In genomic region chr1:211531194-211532085, GRCh38 we compare ENCODE assay signal across 22 cellular contexts. TPM values are rescaled to one million over a fixed set of nuclear protein-coding genes. Genes with fewer than 3 reads are reported as not detected.
"Had no signal": no experiment of that assay in that cellular context is flagged by ENCODE, and none has a peak within 500 bp of the region (broad histone marks: within the 10 kb centered on the region; RNA-seq: fewer than 3 reads in every experiment).

No MANE protein-coding gene starts in this region.

- H3K27me3 ChIP-seq: ascending aorta, colonic mucosa, esophagus muscularis mucosa, left lung, right atrium auricular region, suprapubic skin had no signal

- FAIRE-seq: keratinocyte, small intestine had no signal

- H3K9me3 ChIP-seq: ascending aorta, colonic mucosa, esophagus muscularis mucosa, left lung, mucosa of descending colon, right atrium auricular region, suprapubic skin had no signal

- H3K4me1 ChIP-seq: colonic mucosa, left lung had no signal

- DNase-seq: activated CD4-positive, alpha-beta T cell treated with anti-CD3 and anti-CD28 coated beads for 1 hour; activated CD4-positive, alpha-beta T cell treated with anti-CD3 and anti-CD28 coated beads, Interleukin-2, amount 50 U/mL, for 4 hours; activated naive CD4-positive, alpha-beta T cell treated with anti-CD3 and anti-CD28 coated beads for 36 hours; colonic mucosa; effector CD4-positive, alpha-beta T cell; left lung; mucosa of descending colon; small intestine; stimulated activated CD4-positive, alpha-beta T cell treated with anti-CD3 and anti-CD28 coated beads, Interleukin-4, amount 100 ng/mL, for 4 hours; stimulated activated CD8-positive, alpha-beta memory T cell treated with anti-CD3 and anti-CD28 coated beads, Interleukin-4, amount 100 ng/mL, for 48 hours; stimulated activated naive CD4-positive, alpha-beta T cell treated with Interleukin-2 at 50 U/mL for 16 hours; T-helper 9 cell; trophoblast cell had no signal

- H3K4me3 ChIP-seq: ascending aorta, colonic mucosa, esophagus muscularis mucosa, left lung, mucosa of descending colon, right atrium auricular region, suprapubic skin had no signal

- H3K36me3 ChIP-seq: ascending aorta, colonic mucosa, esophagus muscularis mucosa, left lung, right atrium auricular region, suprapubic skin had no signal

- H3K27ac ChIP-seq: ascending aorta, colonic mucosa, esophagus muscularis mucosa, left lung, suprapubic skin, VCaP had no signal

- ATAC-seq: activated T-helper 17 cell treated with anti-CD3 and anti-CD28 coated beads, Interleukin-2, amount 50 U/mL, for 72 hours; left lung; mucosa of descending colon; natural killer cell treated with Interleukin-12 subunit alpha and Interleukin-12 subunit beta and Interleukin-15 and Interleukin-18, amount 100 ng/mL, for 72 hours had no signal

RNA-seq across cellular contexts. Expression of gene RD3, which starts 39.5 kb away (rescaled TPM):
- total RNA-seq: activated naive CD4-positive, alpha-beta T cell treated with anti-CD3 and anti-CD28 coated beads for 36 hours; activated T-helper 17 cell treated with anti-CD3 and anti-CD28 coated beads, Interleukin-2, amount 50 U/mL, for 72 hours; ascending aorta; left lung; mucosa of descending colon; natural killer cell treated with Interleukin-12 subunit alpha and Interleukin-12 subunit beta and Interleukin-15 and Interleukin-18, amount 100 ng/mL, for 72 hours; progenitor cell of endocrine pancreas; right atrium auricular region; suprapubic skin had no signal
- polyA plus RNA-seq: keratinocyte had no signal
